Comparison of ENCODE assay signal across 9 cellular contexts in the genomic region with DNA sequence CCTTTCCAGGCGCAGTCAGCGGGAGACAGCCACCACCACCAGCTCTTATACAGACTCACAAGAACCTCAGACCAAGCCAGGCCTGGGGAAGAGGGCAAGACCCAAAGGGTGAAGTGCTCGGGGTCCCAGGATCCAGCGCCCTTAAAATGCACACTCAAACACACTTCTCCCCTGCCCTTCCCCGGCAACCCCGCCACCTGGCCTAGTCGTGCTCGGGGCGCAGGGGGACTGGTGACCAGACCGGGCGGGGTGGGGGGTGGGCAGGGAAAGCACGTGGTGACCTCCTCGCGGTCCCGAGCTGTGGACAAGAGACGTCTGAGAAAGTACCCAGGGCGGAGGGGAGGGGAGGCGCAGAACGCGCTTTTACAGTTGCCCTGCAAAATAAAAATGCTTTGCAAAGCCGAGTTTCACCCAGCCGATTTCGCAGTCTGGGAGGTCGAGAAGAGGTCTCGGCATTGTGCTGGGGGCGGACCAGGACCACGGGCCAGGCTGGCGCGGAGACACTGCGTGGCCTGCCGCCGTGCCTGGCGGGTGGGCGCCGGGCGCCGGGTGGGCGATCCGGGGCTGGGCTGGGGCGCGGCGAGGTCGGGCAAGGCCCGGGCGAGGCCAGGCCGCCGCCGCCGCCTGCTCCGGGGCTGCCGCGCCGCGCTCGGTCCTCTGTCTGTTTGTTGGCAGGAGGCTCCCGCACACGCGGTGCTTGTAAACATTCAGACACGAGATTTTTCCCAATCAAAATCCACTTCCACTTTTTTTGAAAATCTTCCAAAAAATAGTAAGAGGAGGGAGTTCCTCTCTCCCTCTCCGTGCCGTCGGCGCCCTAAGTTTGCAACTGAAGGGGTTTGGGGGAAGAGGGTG. TPM values are rescaled to one million over a fixed set of nuclear protein-coding genes. Genes with fewer than 3 reads are reported as not detected.
DNase-seq lines count a peak whose midpoint lies in the region; ATAC-seq and TF ChIP-seq lines count a peak whose summit lies in the region.
"Had no signal": no experiment of that assay in that cellular context is flagged by ENCODE, and none has a peak within 500 bp of the region (broad histone marks: within the 10 kb centered on the region; RNA-seq: fewer than 3 reads in every experiment).

No MANE protein-coding gene starts in this region.

- H3K36me3 Mint-ChIP-seq in nephron progenitor cell (ENCODE audit: low read depth), result no peaks in the 10 kb centered on the region

- peak overlapping the region; percentile 92 for H3K4me3 ChIP-seq in SK-N-MC
- H3K4me3 ChIP-seq: K562 had no signal

- TF ChIP-seq CTCF in GM20000 (IDR thresholded peaks at IDR 0.05; ENCODE audit: extremely low read depth, missing control alignments), result no peak
- TF ChIP-seq CTCF in nephron progenitor cell (IDR thresholded peaks at IDR 0.05), result no peak

- no peaks in the 10 kb centered on the region for H3K9me3 ChIP-seq in SK-N-MC (ENCODE audit: low read depth, low read length)

- peaks cover 53% of the 10 kb centered on the region for H3K27me3 Mint-ChIP-seq in nephron progenitor cell (ENCODE audit: low read depth, poor library complexity)

- H3K36me3 ChIP-seq in SK-N-MC (ENCODE audit: insufficient read depth, low read length), result no peaks in the 10 kb centered on the region

- ATAC-seq in sciatic nerve (no peak), GM19035 (IDR thresholded peaks at IDR 0.05; ENCODE audit: unreplicated experiment) (no peak), HG03439 (IDR thresholded peaks at IDR 0.05; ENCODE audit: unreplicated experiment) (no peak)

- intact Hi-C loops in sciatic nerve (cut with DNase I), result no loop called here

- no peak overlapping the region for H3K9ac ChIP-seq in SK-N-MC (ENCODE audit: insufficient read length)

- peak overlapping the region; percentile 92 for H3K4me3 Mint-ChIP-seq in nephron progenitor cell

- DNase-seq in AG20443 (ENCODE audit: low spot score) (peak; percentile 55), GM20000 (ENCODE audit: low spot score) (peak; percentile 29), SK-N-MC (ENCODE audit: low read depth, low spot score) (no peak), epithelial cell of prostate (ENCODE audit: low read depth, low spot score) (no peak), nephron progenitor cell (peak; percentile 59), sciatic nerve (ENCODE audit: low spot score) (no peak)

- no peak overlapping the region for H3K27ac Mint-ChIP-seq in nephron progenitor cell

- no peaks in the 10 kb centered on the region for H3K9me3 Mint-ChIP-seq in nephron progenitor cell

- H3K4me1 Mint-ChIP-seq in nephron progenitor cell, result peaks cover 35% of the 10 kb centered on the region

- H3K27ac ChIP-seq in SK-N-MC (no peak overlapping the region), epithelial cell of prostate (peak overlapping the region; percentile 70)

RNA-seq across cellular contexts. Expression of a gene that starts 2.0 kb away (rescaled TPM):
- total RNA-seq in sciatic nerve, result 1.6 TPM

Comparison
In these comparisons a context has a peak if more than half of its experiments do, and no peak if none do; other contexts are left out.
1. DNase-seq: peak in AG20443 (single experiment), GM20000 (single experiment) and nephron progenitor cell (single experiment); none in SK-N-MC (single experiment), epithelial cell of prostate (single experiment) and sciatic nerve (single experiment).